15 cellular contexts compared by ENCODE assay signal in the genomic region with DNA sequence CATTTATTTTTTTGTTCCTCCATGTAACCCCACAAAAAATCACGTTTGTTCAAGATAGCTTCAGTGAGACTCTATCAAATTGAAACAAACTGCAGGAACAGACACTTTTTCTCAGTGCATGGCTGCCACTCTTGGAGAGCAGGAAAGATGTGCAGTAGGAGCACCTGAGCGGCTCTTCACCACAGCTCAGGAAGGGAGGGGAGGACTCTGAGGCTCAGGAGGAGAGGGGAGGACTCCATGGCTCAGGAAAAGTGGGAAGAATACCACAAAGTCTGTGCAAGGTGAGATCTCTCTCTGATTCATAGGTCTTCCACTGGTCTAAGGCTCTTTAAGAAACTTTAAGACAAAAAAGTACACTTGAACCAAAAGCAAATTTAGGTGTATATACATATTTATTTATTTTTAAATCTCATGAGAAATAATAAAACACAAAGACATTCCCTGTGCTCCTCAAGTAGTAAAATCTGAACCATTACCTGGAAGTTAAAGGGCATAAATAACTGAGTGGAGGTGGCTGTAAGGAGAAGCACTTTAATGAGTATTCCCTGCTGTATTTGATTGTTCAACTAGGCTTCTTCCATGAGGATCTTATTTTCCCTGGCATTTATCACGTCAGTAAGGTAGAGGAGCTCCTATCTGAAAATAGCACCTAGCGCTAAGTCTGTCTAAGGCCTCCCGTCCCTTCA.
DNase-seq lines count a peak whose midpoint lies in the region; ATAC-seq and TF ChIP-seq lines count a peak whose summit lies in the region.
"Had no signal": no experiment of that assay in that cellular context is flagged by ENCODE, and none has a peak within 500 bp of the region (broad histone marks: within the 10 kb centered on the region; RNA-seq: fewer than 3 reads in every experiment).

No MANE protein-coding gene starts in this region.

- peak overlapping the region in 6 of 8 donors; percentile 7 to 74 (median 25) for H3K4me3 Mint-ChIP-seq in CD4-positive, alpha-beta memory T cell
- H3K4me3 Mint-ChIP-seq in naive thymus-derived CD4-positive, alpha-beta T cell: peak overlapping the region in 9 of 10 donors; percentile 18 to 75 (median 56)
- H3K4me3 Mint-ChIP-seq in CD14-positive monocyte: no peak overlapping the region
- H3K4me3 Mint-ChIP-seq: activated naive CD4-positive, alpha-beta T cell treated with anti-CD3 and anti-CD28 coated beads, Interleukin-2, amount 10 ng/mL, durations not matched to agents 7 days and 5 days had no signal

- no peak overlapping the region for H3K27ac ChIP-seq in CD4-positive, alpha-beta memory T cell (ENCODE audit: low read depth, low read length)
- H3K27ac ChIP-seq in HUES48 (ENCODE audit: low read depth, low read length) (peak overlapping the region; percentile 10), breast epithelium (peak overlapping the region; percentile 68 to 84), testis (no peak overlapping the region)
- peak overlapping the region; percentile 47 for H3K27ac ChIP-seq in naive thymus-derived CD4-positive, alpha-beta T cell (ENCODE audit: low read depth, low read length)
- H3K27ac ChIP-seq: BLaER1, coronary artery had no signal

- no peaks in the 10 kb centered on the region for H3K27me3 Mint-ChIP-seq in CD4-positive, alpha-beta memory T cell
- H3K27me3 Mint-ChIP-seq in naive thymus-derived CD4-positive, alpha-beta T cell: no peaks in the 10 kb centered on the region
- H3K27me3 Mint-ChIP-seq in CD14-positive monocyte (ENCODE audit: low read depth in 3 of 3): peaks cover 0 to 1% (median 0%) of the 10 kb centered on the region in 3 donors

- H3K9me3 ChIP-seq in CD4-positive, alpha-beta memory T cell (ENCODE audit: control insufficient read depth in 1 of 2, low read length in 2 of 2): no peaks in the 10 kb centered on the region
- H3K9me3 ChIP-seq in HUES48 (ENCODE audit: control insufficient read depth, insufficient read depth, low read length) (0 out of 2 replicates have a peak, but pooled peaks cover 3% of the 10 kb centered on the region), breast epithelium (no peaks in the 10 kb centered on the region), testis (no peaks in the 10 kb centered on the region)
- H3K9me3 ChIP-seq in naive thymus-derived CD4-positive, alpha-beta T cell (ENCODE audit: control insufficient read depth in 2 of 3, low read length in 3 of 3): no peaks in the 10 kb centered on the region
- H3K9me3 ChIP-seq: mucosa of descending colon had no signal

- no peaks in the 10 kb centered on the region for H3K27me3 ChIP-seq in CD4-positive, alpha-beta memory T cell (ENCODE audit: insufficient read depth, low read length)
- H3K27me3 ChIP-seq in HUES48 (ENCODE audit: control insufficient read depth, insufficient read depth, low read length): no peaks in the 10 kb centered on the region
- no peaks in the 10 kb centered on the region for H3K27me3 ChIP-seq in breast epithelium
- no peaks in the 10 kb centered on the region for H3K27me3 ChIP-seq in naive thymus-derived CD4-positive, alpha-beta T cell (ENCODE audit: control insufficient read depth in 2 of 2, insufficient read depth in 2 of 2, low read length in 2 of 2)
- H3K27me3 ChIP-seq in testis: no peaks in the 10 kb centered on the region
- H3K27me3 ChIP-seq: BLaER1 had no signal

- ATAC-seq in naive thymus-derived CD4-positive, alpha-beta T cell: no peak

- peaks cover 64% of the 10 kb centered on the region for H3K4me1 ChIP-seq in CD4-positive, alpha-beta memory T cell (ENCODE audit: insufficient read depth, low read length)
- peaks cover 16% of the 10 kb centered on the region for H3K4me1 ChIP-seq in HUES48 (ENCODE audit: control insufficient read depth, insufficient read depth, low read length)
- H3K4me1 ChIP-seq in breast epithelium: peaks cover 0 to 7% of the 10 kb centered on the region in 2 donors
- H3K4me1 ChIP-seq in naive thymus-derived CD4-positive, alpha-beta T cell (ENCODE audit: control insufficient read depth in 2 of 2, insufficient read depth in 2 of 2, low read length in 2 of 2): peaks cover 21 to 87% of the 10 kb centered on the region in 2 donors
- H3K4me1 ChIP-seq in testis: peaks cover 3% of the 10 kb centered on the region
- H3K4me1 ChIP-seq: BLaER1 had no signal

- CTCF ChIA-PET in CD4-positive, alpha-beta memory T cell (lab: Charles Lee; ENCODE audit: partially characterized antibody): interaction anchor here (0.9 to 1.7 kb wide), 4 partner anchors 11 to 113 kb away, joined by 3 to 6 read pairs (median 4); no protein-coding TSS in a partner anchor
- CTCF ChIA-PET in naive thymus-derived CD4-positive, alpha-beta T cell (lab: Charles Lee): interaction anchor here (1.0 to 1.4 kb wide), 3 partner anchors 11 to 275 kb away, joined by 3 to 12 read pairs (median 4); no protein-coding TSS in a partner anchor

- no peak overlapping the region for H3K4me3 ChIP-seq in CD4-positive, alpha-beta memory T cell (ENCODE audit: low read length in 2 of 2)
- H3K4me3 ChIP-seq in HUES48 (ENCODE audit: low read depth, low read length): no peak overlapping the region
- H3K4me3 ChIP-seq in breast epithelium: no peak overlapping the region
- no peak overlapping the region for H3K4me3 ChIP-seq in naive thymus-derived CD4-positive, alpha-beta T cell (ENCODE audit: low read length)
- no peak overlapping the region for H3K4me3 ChIP-seq in testis
- H3K4me3 ChIP-seq: BLaER1, coronary artery, mucosa of descending colon had no signal

- H3K27ac Mint-ChIP-seq in CD4-positive, alpha-beta memory T cell: peak overlapping the region; percentile 48 to 89 (median 70)
- peak overlapping the region; percentile 21 to 96 (median 80) for H3K27ac Mint-ChIP-seq in naive thymus-derived CD4-positive, alpha-beta T cell
- peak overlapping the region in 2 of 7 donors; percentile 27 to 50 for H3K27ac Mint-ChIP-seq in CD14-positive monocyte
- H3K27ac Mint-ChIP-seq: activated naive CD4-positive, alpha-beta T cell treated with anti-CD3 and anti-CD28 coated beads, Interleukin-2, amount 10 ng/mL, durations not matched to agents 7 days and 5 days had no signal

- WGBS in testis, 2 donors: 78 to 89% methylated on average over 5 of the region's 5 CpGs

- no peaks in the 10 kb centered on the region for H3K36me3 Mint-ChIP-seq in CD4-positive, alpha-beta memory T cell
- H3K36me3 Mint-ChIP-seq in naive thymus-derived CD4-positive, alpha-beta T cell: peaks cover 0 to 10% (median 0%) of the 10 kb centered on the region in 5 donors
- peaks cover 0 to 2% of the 10 kb centered on the region in 2 donors for H3K36me3 Mint-ChIP-seq in CD14-positive monocyte

- no peak overlapping the region for H3K9ac ChIP-seq in HUES48 (ENCODE audit: low read depth, low read length)
- H3K9ac ChIP-seq: BLaER1 had no signal

- POLR2A ChIA-PET in CD4-positive, alpha-beta memory T cell (lab: Charles Lee; ENCODE audit: partially characterized antibody): interaction anchor here (0.9 to 6.1 kb wide), 6 partner anchors 10 to 501 kb away, joined by 3 to 43 read pairs (median 4); a partner anchor contains a TSS
- POLR2A ChIA-PET in naive thymus-derived CD4-positive, alpha-beta T cell (lab: Charles Lee): interaction anchor here (1.0 to 8.7 kb wide), 4 partner anchors 8 to 111 kb away, joined by 3 to 147 read pairs (median 4); a partner anchor contains a TSS

- TF ChIP-seq CTCF in breast epithelium (IDR thresholded peaks at IDR 0.05): no peak
- no peak for TF ChIP-seq CTCF in CD14-positive monocyte (IDR thresholded peaks at IDR 0.05)
- TF ChIP-seq CTCF in testis (IDR thresholded peaks at IDR 0.05): no peak

- TF ChIP-seq POLR2A in breast epithelium (IDR thresholded peaks at IDR 0.05) (no peak), testis (IDR thresholded peaks at IDR 0.05) (no peak)

- no peaks in the 10 kb centered on the region for H3K9me3 Mint-ChIP-seq in CD4-positive, alpha-beta memory T cell
- H3K9me3 Mint-ChIP-seq in naive thymus-derived CD4-positive, alpha-beta T cell: peaks cover 0 to 15% (median 0%) of the 10 kb centered on the region in 11 donors
- peaks cover 0 to 6% (median 0%) of the 10 kb centered on the region in 7 donors for H3K9me3 Mint-ChIP-seq in CD14-positive monocyte

- H3K36me3 ChIP-seq in CD4-positive, alpha-beta memory T cell (ENCODE audit: insufficient read depth, low read length): no peaks in the 10 kb centered on the region
- H3K36me3 ChIP-seq in HUES48 (ENCODE audit: control insufficient read depth, insufficient read depth, low read length) (no peaks in the 10 kb centered on the region), breast epithelium (no peaks in the 10 kb centered on the region), testis (ENCODE audit: low read depth, missing control alignments) (no peaks in the 10 kb centered on the region)
- no peaks in the 10 kb centered on the region for H3K36me3 ChIP-seq in naive thymus-derived CD4-positive, alpha-beta T cell (ENCODE audit: control insufficient read depth in 2 of 3, insufficient read depth in 3 of 3, low read length in 3 of 3)
- H3K36me3 ChIP-seq: BLaER1 had no signal

- peaks cover 43 to 84% (median 69%) of the 10 kb centered on the region in 4 donors for H3K4me1 Mint-ChIP-seq in CD4-positive, alpha-beta memory T cell
- peaks cover 56 to 99% (median 90%) of the 10 kb centered on the region in 7 donors for H3K4me1 Mint-ChIP-seq in naive thymus-derived CD4-positive, alpha-beta T cell
- H3K4me1 Mint-ChIP-seq in CD14-positive monocyte: peaks cover 19% of the 10 kb centered on the region

- no peak for DNase-seq in CD4-positive, alpha-beta memory T cell
- no peak for DNase-seq in breast epithelium (ENCODE audit: low spot score in 2 of 2)
- no peak for DNase-seq in naive thymus-derived CD4-positive, alpha-beta T cell
- DNase-seq in CD14-positive monocyte (ENCODE audit: low spot score): no peak
- no peak for DNase-seq in testis
- no peak for DNase-seq in RKO (ENCODE audit: low spot score)
- DNase-seq in Kasumi-1 (lab: John Stamatoyannopoulos, UW): no peak
- DNase-seq: activated CD4-positive, CD25-positive, alpha-beta regulatory T cell treated with anti-CD3 and anti-CD28 coated beads, Interleukin-2, amount 50 U/mL, for 72 hours; mucosa of descending colon; NCI-H2107; retina had no signal

- intact Hi-C loops in CD4-positive, alpha-beta memory T cell (cut with micrococcal nuclease): loop anchor here (1.0 kb wide), 1 partner anchor 11 kb away; no protein-coding TSS in a partner anchor
- intact Hi-C loops in breast epithelium (cut with DNase I; ENCODE audit: low total_unique reads) (no loop called here), CD14-positive monocyte (cut with micrococcal nuclease) (loop anchor here in 1 of 2 donors (5.0 kb wide), 1 partner anchor 32 kb away; no protein-coding TSS in a partner anchor), testis (cut with DNase I; ENCODE audit: low total_unique reads) (no loop called here)
- intact Hi-C loops in naive thymus-derived CD4-positive, alpha-beta T cell (cut with micrococcal nuclease): loop anchor here in 1 of 2 donors (1.0 kb wide), 1 partner anchor 11 kb away; no protein-coding TSS in a partner anchor

Comparison
In these comparisons a context has a peak if more than half of its experiments do, and no peak if none do; other contexts are left out.
1. H3K27ac ChIP-seq: peak in HUES48 (single experiment), breast epithelium (2 of 2) and naive thymus-derived CD4-positive, alpha-beta T cell (single experiment); none in CD4-positive, alpha-beta memory T cell (single experiment) and testis (0 of 2).
2. H3K4me3 Mint-ChIP-seq: peak in CD4-positive, alpha-beta memory T cell (6 of 8) and naive thymus-derived CD4-positive, alpha-beta T cell (9 of 10); none in CD14-positive monocyte (0 of 2).